25 cellular contexts compared by ENCODE assay signal in genomic region chr4:186584912-186585311, GRCh38. TPM values are rescaled to one million over a fixed set of nuclear protein-coding genes. Genes with fewer than 3 reads are reported as not detected.
DNase-seq lines count a peak whose midpoint lies in the region; ATAC-seq, FAIRE-seq and TF ChIP-seq lines count a peak whose summit lies in the region.
"Had no signal": no experiment of that assay in that cellular context is flagged by ENCODE, and none has a peak within 500 bp of the region (broad histone marks: within the 10 kb centered on the region; RNA-seq: fewer than 3 reads in every experiment).

No MANE protein-coding gene starts in this region.

- H3K9me2 ChIP-seq in hepatocyte (replicated peaks; ENCODE audit: insufficient read depth): no peaks in the 10 kb centered on the region

- H3K4me3 ChIP-seq in left ventricle myocardium inferior (no peak overlapping the region), astrocyte (ENCODE audit: insufficient read depth, low read depth, low read length) (no peak overlapping the region), hepatocyte (no peak overlapping the region)
- H3K4me3 ChIP-seq: BLaER1 treated with 17β-estradiol and CSF1 and Interleukin-3, amounts not matched to agents 10 nM and 100 nM; GM12878 had no signal

- no peaks in the 10 kb centered on the region for H3K9me3 Mint-ChIP-seq in astrocyte (ENCODE audit: unreplicated experiment)
- H3K9me3 Mint-ChIP-seq in progenitor cell of endocrine pancreas (ENCODE audit: low read depth): peaks cover 4% of the 10 kb centered on the region

- no peak overlapping the region for H2AFZ ChIP-seq in astrocyte (ENCODE audit: low read depth, low read length)
- no peak overlapping the region for H2AFZ ChIP-seq in hepatocyte

- no peak overlapping the region for H3K9ac ChIP-seq in astrocyte (ENCODE audit: low read length)
- H3K9ac ChIP-seq: BLaER1 treated with 17β-estradiol and CSF1 and Interleukin-3, amounts not matched to agents 10 nM and 100 nM; KMS-11 had no signal

- no peak overlapping the region for H3K4me3 Mint-ChIP-seq in astrocyte (ENCODE audit: unreplicated experiment)
- H3K4me3 Mint-ChIP-seq in progenitor cell of endocrine pancreas (ENCODE audit: low read depth): no peak overlapping the region
- H3K4me3 Mint-ChIP-seq: CD4-positive, alpha-beta memory T cell had no signal

- 64% methylated on average over 6 of the region's 6 CpGs for WGBS in hepatocyte (ENCODE audit: low lambda C conversion rate, missing lambda C conversion rate)

- no peaks in the 10 kb centered on the region for H3K27me3 Mint-ChIP-seq in astrocyte (ENCODE audit: low read depth, unreplicated experiment)
- no peaks in the 10 kb centered on the region for H3K27me3 Mint-ChIP-seq in progenitor cell of endocrine pancreas
- H3K27me3 Mint-ChIP-seq: CD4-positive, alpha-beta memory T cell had no signal

- H3K36me3 Mint-ChIP-seq in astrocyte (ENCODE audit: low read depth, unreplicated experiment) (peaks cover 27% of the 10 kb centered on the region), progenitor cell of endocrine pancreas (ENCODE audit: insufficient read depth) (peaks cover 44% of the 10 kb centered on the region)
- H3K36me3 Mint-ChIP-seq: CD4-positive, alpha-beta memory T cell had no signal

- ATAC-seq in Right ventricle myocardium superior (ENCODE audit: poor library complexity) (no peak), HG02588 (IDR thresholded peaks at IDR 0.05; ENCODE audit: unreplicated experiment) (no peak), HG02884 (IDR thresholded peaks at IDR 0.05; ENCODE audit: unreplicated experiment) (no peak)
- ATAC-seq: GM12878, PC-3 had no signal

- peaks cover 17% of the 10 kb centered on the region for H3K4me1 ChIP-seq in left ventricle myocardium inferior
- H3K4me1 ChIP-seq in astrocyte (ENCODE audit: insufficient read depth, low read length): no peaks in the 10 kb centered on the region
- H3K4me1 ChIP-seq in hepatocyte (ENCODE audit: insufficient read depth): no peaks in the 10 kb centered on the region
- H3K4me1 ChIP-seq: BLaER1 treated with 17β-estradiol and CSF1 and Interleukin-3, amounts not matched to agents 10 nM and 100 nM; Caco-2 had no signal

- TF ChIP-seq CTCF in left ventricle myocardium inferior (IDR thresholded peaks at IDR 0.05; ENCODE audit: borderline replicate concordance) (no peak), astrocyte (IDR thresholded peaks at IDR 0.05; ENCODE audit: insufficient read depth, low read depth, low read length) (no peak), hepatocyte (IDR thresholded peaks at IDR 0.05; ENCODE audit: poor library complexity) (no peak), progenitor cell of endocrine pancreas (IDR thresholded peaks at IDR 0.05; ENCODE audit: unreplicated experiment) (no peak)

- H3K27ac ChIP-seq in left ventricle myocardium inferior (replicated peaks) (peak overlapping the region; percentile 39), astrocyte (ENCODE audit: low read depth, low read length) (no peak overlapping the region), hepatocyte (no peak overlapping the region)
- H3K27ac ChIP-seq: BLaER1 treated with 17β-estradiol and CSF1 and Interleukin-3, amounts not matched to agents 10 nM and 100 nM; HL-60; KMS-11; RWPE1 had no signal

- no peak for FAIRE-seq in astrocyte (lab: Jason Lieb, UNC)
- FAIRE-seq: GM12878 had no signal

- H3K36me3 ChIP-seq in left ventricle myocardium inferior: peaks cover 24% of the 10 kb centered on the region
- peaks cover 37% of the 10 kb centered on the region for H3K36me3 ChIP-seq in astrocyte (ENCODE audit: insufficient read depth, low read length)
- H3K36me3 ChIP-seq in hepatocyte (replicated peaks; ENCODE audit: insufficient read depth, low read depth): no peaks in the 10 kb centered on the region

- H3K9me3 ChIP-seq in left ventricle myocardium inferior (replicated peaks): peaks cover 16% of the 10 kb centered on the region
- H3K9me3 ChIP-seq in astrocyte (ENCODE audit: insufficient read depth, low read depth, low read length): no peaks in the 10 kb centered on the region
- H3K9me3 ChIP-seq in hepatocyte (ENCODE audit: low read depth): no peaks in the 10 kb centered on the region
- H3K9me3 ChIP-seq: Caco-2 had no signal

- H3K79me2 ChIP-seq in astrocyte (ENCODE audit: insufficient read depth, low read length): peaks cover 31% of the 10 kb centered on the region
- no peaks in the 10 kb centered on the region for H3K79me2 ChIP-seq in hepatocyte

- H3K4me1 Mint-ChIP-seq in astrocyte (ENCODE audit: low read depth, unreplicated experiment) (peaks cover 11% of the 10 kb centered on the region), progenitor cell of endocrine pancreas (ENCODE audit: low read depth) (no peaks in the 10 kb centered on the region)
- H3K4me1 Mint-ChIP-seq: CD4-positive, alpha-beta memory T cell had no signal

- no peak for DNase-seq in left ventricle myocardium inferior
- DNase-seq in Right ventricle myocardium superior: no peak
- DNase-seq in astrocyte (ENCODE audit: low read depth): no peak
- no peak for DNase-seq in hepatocyte (ENCODE audit: low spot score)
- no peak for DNase-seq in progenitor cell of endocrine pancreas (ENCODE audit: low spot score, unreplicated experiment)
- DNase-seq in activated T-cell treated with anti-CD3 and anti-CD28 coated beads for 4 hours: no peak
- DNase-seq: 8988T; Caco-2; CD4-positive, alpha-beta memory T cell; DND-41; MV-4-11; NCI-H1105 treated with DMSO at 0.1 percent for 48 hours; NCI-H1694; NCI-H2081; NCI-H2171 treated with DMSO at 0.1 percent for 48 hours; NCI-H524 treated with DMSO at 0.1 percent for 48 hours; PC-3 had no signal

- H3K27ac Mint-ChIP-seq in astrocyte (ENCODE audit: unreplicated experiment) (peak overlapping the region; percentile 66), progenitor cell of endocrine pancreas (peak overlapping the region; percentile 50)
- H3K27ac Mint-ChIP-seq: CD4-positive, alpha-beta memory T cell had no signal

- intact Hi-C loops in left ventricle myocardium inferior (cut with micrococcal nuclease) (no loop called here), Right ventricle myocardium superior (cut with DNase I) (no loop called here)

- H4K20me1 ChIP-seq in astrocyte (ENCODE audit: insufficient read depth, low read length) (peaks cover 52% of the 10 kb centered on the region), hepatocyte (ENCODE audit: insufficient read depth, poor library complexity, severe bottlenecking) (no peaks in the 10 kb centered on the region)

- H3K27me3 ChIP-seq in left ventricle myocardium inferior (ENCODE audit: low read depth) (no peaks in the 10 kb centered on the region), astrocyte (ENCODE audit: insufficient read depth, low read length) (no peaks in the 10 kb centered on the region), hepatocyte (no peaks in the 10 kb centered on the region)
- H3K27me3 ChIP-seq: BLaER1 treated with 17β-estradiol and CSF1 and Interleukin-3, amounts not matched to agents 10 nM and 100 nM had no signal

- H3K4me2 ChIP-seq in astrocyte (ENCODE audit: low read length) (no peak overlapping the region), hepatocyte (peak overlapping the region; percentile 40)
- H3K4me2 ChIP-seq: BLaER1 treated with 17β-estradiol and CSF1 and Interleukin-3, amounts not matched to agents 10 nM and 100 nM; KMS-11 had no signal

RNA-seq across cellular contexts. Expression of gene MTNR1A, which starts 29.5 kb away (rescaled TPM):
- total RNA-seq in left ventricle myocardium inferior (not detected), Right ventricle myocardium superior (not detected), astrocyte (0.22 and 0.34 TPM in 2 replicates), hepatocyte (not detected in 2 replicates), progenitor cell of endocrine pancreas (2.6 and 2.7 TPM in 2 replicates)
- 0.16 TPM in 1 of 2 replicates, not detected in the other for polyA plus RNA-seq in hepatocyte
- total RNA-seq: Caco-2; CD4-positive, alpha-beta memory T cell; GM12878; HT-29; PC-3 had no signal
- polyA plus RNA-seq: CD4-positive, alpha-beta memory T cell had no signal
